Comparison of ENCODE assay signal across 8 cellular contexts in genomic region chr11:7986768-7987559, GRCh38. TPM values are rescaled to one million over a fixed set of nuclear protein-coding genes. Genes with fewer than 3 reads are reported as not detected.
DNase-seq lines count a peak whose midpoint lies in the region; ATAC-seq and TF ChIP-seq lines count a peak whose summit lies in the region.

Gene EIF3F, plus strand, starts transcription at chr11:7987337. Its CDS starts 16 bp downstream, at chr11:7987353.

- H2AFZ ChIP-seq in osteoblast (ENCODE audit: low read length), result peak within 1 kb of the TSS; percentile 81

- TF ChIP-seq CTCF in GM12864 (IDR thresholded peaks at IDR 0.05; ENCODE audit: low read depth, low read length, missing control alignments), result peak; percentile 72
- peak; percentile 82 for TF ChIP-seq CTCF in glutamatergic neuron (IDR thresholded peaks at IDR 0.05; ENCODE audit: partially characterized antibody, unreplicated experiment)
- TF ChIP-seq CTCF in osteoblast (IDR thresholded peaks at IDR 0.05; ENCODE audit: extremely low read depth, low read depth, low read length), result peak; percentile 96
- peak; percentile 85 for TF ChIP-seq CTCF in thoracic aorta (IDR thresholded peaks at IDR 0.05)

- no peaks in the 10 kb centered on the region for H3K9me3 Mint-ChIP-seq in activated naive CD8-positive, alpha-beta T cell (ENCODE audit: low read depth)
- H3K9me3 Mint-ChIP-seq in glutamatergic neuron (ENCODE audit: unreplicated experiment), result peaks cover 8% of the 10 kb centered on the region

- H3K4me3 Mint-ChIP-seq in activated naive CD8-positive, alpha-beta T cell, result peak within 1 kb of the TSS; percentile 98
- peak within 1 kb of the TSS; percentile 99 for H3K4me3 Mint-ChIP-seq in glutamatergic neuron (ENCODE audit: unreplicated experiment)

- peaks cover 4% of the 10 kb centered on the region for H3K36me3 Mint-ChIP-seq in activated naive CD8-positive, alpha-beta T cell
- peaks cover 4% of the 10 kb centered on the region for H3K36me3 Mint-ChIP-seq in glutamatergic neuron (ENCODE audit: unreplicated experiment)

- H3K27me3 Mint-ChIP-seq in activated naive CD8-positive, alpha-beta T cell, result no peaks in the 10 kb centered on the region
- H3K27me3 Mint-ChIP-seq in glutamatergic neuron (ENCODE audit: unreplicated experiment), result peaks cover 5% of the 10 kb centered on the region

- H3K27me3 ChIP-seq in osteoblast (ENCODE audit: insufficient read depth, low read length) (no peaks in the 10 kb centered on the region), thoracic aorta (replicated peaks; ENCODE audit: insufficient read depth) (no peaks in the 10 kb centered on the region)

- H3K36me3 ChIP-seq in osteoblast (ENCODE audit: insufficient read depth, low read length), result peaks cover 20% of the 10 kb centered on the region
- peaks cover 8% of the 10 kb centered on the region for H3K36me3 ChIP-seq in thoracic aorta

- H4K20me1 ChIP-seq in osteoblast (ENCODE audit: insufficient read depth, low read length), result peaks cover 22% of the 10 kb centered on the region

- peak within 1 kb of the TSS; percentile 89 for H3K4me3 ChIP-seq in GM12864 (ENCODE audit: low read depth, low read length)
- peak within 1 kb of the TSS; percentile 76 for H3K4me3 ChIP-seq in osteoblast (ENCODE audit: insufficient read depth, low read length)
- peak within 1 kb of the TSS; percentile 83 for H3K4me3 ChIP-seq in thoracic aorta

- peak within 1 kb of the TSS; percentile 98 for H3K27ac Mint-ChIP-seq in activated naive CD8-positive, alpha-beta T cell
- H3K27ac Mint-ChIP-seq in glutamatergic neuron (ENCODE audit: unreplicated experiment), result peak within 1 kb of the TSS; percentile 97

- peak within 1 kb of the TSS; percentile 60 for H3K27ac ChIP-seq in osteoblast (ENCODE audit: low read depth, low read length)
- peak within 1 kb of the TSS; percentile 64 to 71 for H3K27ac ChIP-seq in thoracic aorta

- ATAC-seq in HG02642 (IDR thresholded peaks at IDR 0.05; ENCODE audit: poor library complexity, unreplicated experiment), result peak; percentile 96
- peak; percentile 100 for ATAC-seq in thoracic aorta (ENCODE audit: insufficient number of reproducible peaks, low FRiP score, low read depth)

- H3K4me2 ChIP-seq in osteoblast (ENCODE audit: insufficient read depth, low read length), result peak within 1 kb of the TSS; percentile 100

- H3K4me1 ChIP-seq in osteoblast (ENCODE audit: insufficient read depth, low read length) (peaks cover 30% of the 10 kb centered on the region), thoracic aorta (ENCODE audit: control insufficient read depth in 1 of 2, low read depth in 2 of 2) (peaks cover 28 to 37% of the 10 kb centered on the region in 2 donors)

- DNase-seq in GM12864 (ENCODE audit: low read depth) (peak; percentile 100), NCI-H1105 (lab: John Stamatoyannopoulos, UW) (peak; percentile 99), SKM-1 treated with dmso at 0.1 percent for 144 hours (lab: John Stamatoyannopoulos, UW; ENCODE audit: unreplicated experiment) (peak; percentile 99), glutamatergic neuron (peak; percentile 83), osteoblast (ENCODE audit: insufficient read length, low spot score, missing footprints) (peak; percentile 93), thoracic aorta (ENCODE audit: low spot score) (peak; percentile 94)

- peaks cover 50% of the 10 kb centered on the region for H3K79me2 ChIP-seq in osteoblast (ENCODE audit: insufficient read depth, low read length)

- H3K9me3 ChIP-seq in osteoblast (ENCODE audit: low read depth, low read length), result no peaks in the 10 kb centered on the region
- H3K9me3 ChIP-seq in thoracic aorta, result no peaks in the 10 kb centered on the region

- peaks cover 46% of the 10 kb centered on the region for H3K4me1 Mint-ChIP-seq in activated naive CD8-positive, alpha-beta T cell (ENCODE audit: low read depth)
- peaks cover 6% of the 10 kb centered on the region for H3K4me1 Mint-ChIP-seq in glutamatergic neuron (ENCODE audit: low read depth, unreplicated experiment)

RNA-seq across cellular contexts. Expression of gene EIF3F, which starts in this region (rescaled TPM):
- total RNA-seq in glutamatergic neuron (ENCODE audit: unreplicated experiment) (217 TPM), osteoblast (280 and 286 TPM in 2 replicates), thoracic aorta (100 to 1,000 TPM; 125 to 166 TPM)

Comparison
In these comparisons a context has a peak if more than half of its experiments do, and no peak if none do; other contexts are left out.
1. Peak in every context shown above with its lines: DNase-seq, ATAC-seq, H3K4me3 ChIP-seq and H3K27ac ChIP-seq.